ENCODE assay signal across 1 cellular context in genomic region chr20:38270869-38271608, GRCh38.
TF ChIP-seq lines count a peak whose summit lies in the region.

No MANE protein-coding gene starts in this region.

TF ChIP-seq in K562, 482 proteins besides CTCF, POLR2A, EP300 and RAD21 (continued from another document):
- TF ChIP-seq HMBOX1 (IDR thresholded peaks at IDR 0.05): no peak
